ENCODE assay signal across 7 cellular contexts in the genomic region with DNA sequence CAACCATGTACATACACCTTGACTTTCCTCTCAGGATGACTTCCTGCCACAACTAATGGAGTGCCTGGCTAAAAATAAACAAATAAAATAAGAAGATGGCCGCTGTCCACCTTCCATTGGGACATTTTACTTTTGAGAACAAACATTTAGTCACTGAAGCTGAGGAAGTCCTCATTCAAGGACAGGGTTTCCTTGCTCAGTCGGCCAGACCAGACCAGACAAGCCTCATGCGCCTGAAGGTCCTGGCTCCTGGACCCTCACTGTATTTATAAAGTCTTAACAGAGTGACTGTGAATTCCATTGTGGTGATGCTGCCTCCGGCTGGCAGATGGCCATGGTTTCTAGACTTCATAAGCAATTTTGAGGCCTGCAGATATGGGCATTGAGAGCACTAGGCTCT.
DNase-seq lines count a peak whose midpoint lies in the region; TF ChIP-seq lines count a peak whose summit lies in the region.

No MANE protein-coding gene starts in this region.

- TF ChIP-seq CTCF in astrocyte of the spinal cord (IDR thresholded peaks at IDR 0.05; ENCODE audit: low read depth, low read length), result no peak
- TF ChIP-seq CTCF in WERI-Rb-1 (IDR thresholded peaks at IDR 0.05; ENCODE audit: low read depth, low read length), result no peak

- H3K9me3 ChIP-seq in subcutaneous abdominal adipose tissue (ENCODE audit: control insufficient read depth in 5 of 5, low read length in 5 of 5), result no peaks in the 10 kb centered on the region
- no peaks in the 10 kb centered on the region for H3K9me3 ChIP-seq in WERI-Rb-1 (ENCODE audit: severe bottlenecking)

- peaks cover 2 to 33% (median 31%) of the 10 kb centered on the region in 5 donors for H3K4me1 ChIP-seq in subcutaneous abdominal adipose tissue (ENCODE audit: control insufficient read depth in 5 of 5, insufficient read depth in 5 of 5, low read length in 5 of 5)

- H3K27ac ChIP-seq in subcutaneous abdominal adipose tissue (ENCODE audit: low read depth, low read length) (peak overlapping the region; percentile 47), WERI-Rb-1 (no peak overlapping the region)

- H3K27me3 ChIP-seq in subcutaneous abdominal adipose tissue (ENCODE audit: control insufficient read depth in 5 of 5, insufficient read depth in 4 of 5, low read length in 5 of 5) (no peaks in the 10 kb centered on the region), WERI-Rb-1 (ENCODE audit: insufficient read depth, low read depth, severe bottlenecking) (no peaks in the 10 kb centered on the region)

- H3K9ac ChIP-seq in subcutaneous abdominal adipose tissue (ENCODE audit: low read length in 5 of 5), result no peak overlapping the region

- no peaks in the 10 kb centered on the region for H3K36me3 ChIP-seq in subcutaneous abdominal adipose tissue (ENCODE audit: control insufficient read depth in 5 of 5, insufficient read depth in 5 of 5, low read length in 5 of 5)
- peaks cover 3% of the 10 kb centered on the region; the same call in 1 of the 2 replicates for H3K36me3 ChIP-seq in WERI-Rb-1

- in situ Hi-C loops in astrocyte of the spinal cord (cut with HindIII; ENCODE audit: low sequenced_read_pairs), result no loop called here

- DNase-seq in HS-27A (ENCODE audit: low read depth) (peak; percentile 99), astrocyte of the spinal cord (ENCODE audit: low read depth, low spot score) (peak; percentile 97), kidney glomerular epithelial cell (lab: John Stamatoyannopoulos, UW) (peak; percentile 88), WERI-Rb-1 (no peak)
- no peak for DNase-seq in stimulated activated CD4-positive, alpha-beta T cell treated with anti-CD3 and anti-CD28 coated beads, Interleukin-4, amount 100 ng/mL, for 24 hours
- no peak for DNase-seq in NK-92 treated with Interleukin-12 subunit alpha and Interleukin-12 subunit beta, amount 100 ng/mL, for 24 hours (lab: John Stamatoyannopoulos, UW)

- H3K4me3 ChIP-seq in astrocyte of the spinal cord (ENCODE audit: low read depth, low read length), result no peak overlapping the region
- no peak overlapping the region for H3K4me3 ChIP-seq in subcutaneous abdominal adipose tissue (ENCODE audit: low read depth in 1 of 5, low read length in 5 of 5)
- H3K4me3 ChIP-seq in WERI-Rb-1 (ENCODE audit: low read depth, low read length), result no peak overlapping the region

Comparison
In these comparisons a context has a peak if more than half of its experiments do, and no peak if none do; other contexts are left out.
1. DNase-seq: peak in HS-27A (single experiment), astrocyte of the spinal cord (single experiment) and kidney glomerular epithelial cell (single experiment); none in WERI-Rb-1 (single experiment), stimulated activated CD4-positive, alpha-beta T cell treated with anti-CD3 and anti-CD28 coated beads, Interleukin-4, amount 100 ng/mL, for 24 hours (single experiment) and NK-92 treated with Interleukin-12 subunit alpha and Interleukin-12 subunit beta, amount 100 ng/mL, for 24 hours (single experiment).